Comparison of ENCODE assay signal across 8 cellular contexts in genomic region chr2:55518846-55519167, GRCh38. TPM values are rescaled to one million over a fixed set of nuclear protein-coding genes. Genes with fewer than 3 reads are reported as not detected.
DNase-seq lines count a peak whose midpoint lies in the region; ATAC-seq and TF ChIP-seq lines count a peak whose summit lies in the region.

No MANE protein-coding gene starts in this region.

- peak overlapping the region; percentile 77 for H2AFZ ChIP-seq in GM23338

- peak; percentile 6 to 45 for DNase-seq in NCI-H524 (lab: John Stamatoyannopoulos, UW)
- no peak for DNase-seq in NCI-H524 treated with DMSO at 0.1 percent for 48 hours (lab: John Stamatoyannopoulos, UW)
- DNase-seq in GM23338 (ENCODE audit: low spot score): peak; percentile 58
- DNase-seq in NCI-H345 (lab: John Stamatoyannopoulos, UW): peak; percentile 39
- peak; percentile 46 for DNase-seq in cerebellar cortex (ENCODE audit: low spot score)
- DNase-seq in tibial artery: no peak
- DNase-seq in HPDE6-E6E7 (ENCODE audit: extremely low spot score): no peak

- no peaks in the 10 kb centered on the region for H4K20me1 ChIP-seq in GM23338 (replicated peaks; ENCODE audit: insufficient read depth)

- H3K9me3 Mint-ChIP-seq in GM23338: no peaks in the 10 kb centered on the region; the same call in 2 of the 3 replicates

- no peaks in the 10 kb centered on the region for H3K36me3 ChIP-seq in GM23338 (ENCODE audit: insufficient read depth)
- no peaks in the 10 kb centered on the region for H3K36me3 ChIP-seq in liver (ENCODE audit: control insufficient read depth in 4 of 4, insufficient read depth in 3 of 4, low read depth in 1 of 4, low read length in 3 of 4)
- H3K36me3 ChIP-seq in tibial artery: peaks cover 0 to 7% (median 3%) of the 10 kb centered on the region in 3 donors

- ATAC-seq in GM23338: peak; percentile 39

- H3K4me3 ChIP-seq in GM23338 (peak overlapping the region; percentile 72), liver (ENCODE audit: low read depth in 1 of 3, low read length in 3 of 3) (peak overlapping the region; percentile 61 to 85 (median 68)), tibial artery (peak overlapping the region; percentile 67 to 79)

- H3K4me1 Mint-ChIP-seq in GM23338: peaks cover 5% of the 10 kb centered on the region; the same call in 2 of the 3 replicates

- H3K79me2 ChIP-seq in GM23338 (replicated peaks; ENCODE audit: insufficient read depth): no peaks in the 10 kb centered on the region

- peak overlapping the region; percentile 96 for H3K4me3 Mint-ChIP-seq in GM23338

- no peaks in the 10 kb centered on the region for H3F3A ChIP-seq in GM23338 (replicated peaks; ENCODE audit: low read depth)

- no peak for TF ChIP-seq RAD21 in liver (IDR thresholded peaks at IDR 0.05)

- peak overlapping the region; percentile 72 to 73 for H3K9ac ChIP-seq in liver (ENCODE audit: low read depth in 1 of 2, low read length in 2 of 2)

- no peaks in the 10 kb centered on the region; the same call in 2 of the 3 replicates for H3K36me3 Mint-ChIP-seq in GM23338 (ENCODE audit: low read depth)

- H3K27me3 Mint-ChIP-seq in GM23338 (ENCODE audit: insufficient read depth, low read depth, poor library complexity): peaks cover 2% of the 10 kb centered on the region

- TF ChIP-seq CTCF in GM23338 (conservative IDR thresholded peaks at IDR 0.05; ENCODE audit: low read depth in 2 of 2) (no peak), liver (IDR thresholded peaks at IDR 0.05; ENCODE audit: low read depth, low read length, missing input control) (no peak), tibial artery (IDR thresholded peaks at IDR 0.05) (no peak)

- peak overlapping the region; percentile 97 for H3K27ac Mint-ChIP-seq in GM23338

- H3K9me3 ChIP-seq in liver (ENCODE audit: control insufficient read depth in 4 of 4, low read length in 3 of 4) (no peaks in the 10 kb centered on the region), tibial artery (no peaks in the 10 kb centered on the region)

- H3K9me2 ChIP-seq in GM23338 (ENCODE audit: insufficient read depth): no peaks in the 10 kb centered on the region

- 35% methylated on average over 9 of the region's 9 CpGs for WGBS in liver

- peak overlapping the region; percentile 39; the same call in 1 of the 2 replicates for H3K27ac ChIP-seq in GM23338 (ENCODE audit: low read depth)
- H3K27ac ChIP-seq in liver (ENCODE audit: low read depth in 1 of 2, low read length in 2 of 2): peak overlapping the region; percentile 62 to 66
- peak overlapping the region; percentile 89 for H3K27ac ChIP-seq in tibial artery

- H3K4me2 ChIP-seq in GM23338: peak overlapping the region; percentile 83

- H3K4me1 ChIP-seq in GM23338 (ENCODE audit: insufficient read depth) (0 out of 2 replicates have a peak, but pooled peaks cover 3% of the 10 kb centered on the region), liver (ENCODE audit: control insufficient read depth in 4 of 4, insufficient read depth in 4 of 4, low read length in 3 of 4) (peaks cover 0 to 13% (median 7%) of the 10 kb centered on the region in 4 donors), tibial artery (peaks cover 0 to 13% (median 0%) of the 10 kb centered on the region in 4 donors)

- H3K27me3 ChIP-seq in GM23338 (ENCODE audit: insufficient read depth) (no peaks in the 10 kb centered on the region), liver (ENCODE audit: control insufficient read depth in 4 of 4, insufficient read depth in 4 of 4, low read length in 3 of 4) (no peaks in the 10 kb centered on the region), tibial artery (no peaks in the 10 kb centered on the region)

- intact Hi-C loops in tibial artery (cut with DNase I; ENCODE audit: low total_unique reads): no loop called here

TF ChIP-seq in GM23338, 12 proteins besides CTCF, POLR2A, EP300 and RAD21 (continues in another document):
- TF ChIP-seq CREB1 (CRISPR knock-in tag; IDR thresholded peaks at IDR 0.05; ENCODE audit: low read depth) (no peak), ZNF114 (CRISPR knock-in tag; IDR thresholded peaks at IDR 0.05) (no peak), STAT1 (IDR thresholded peaks at IDR 0.05; ENCODE audit: unreplicated experiment) (no peak), EZH2 (IDR thresholded peaks at IDR 0.05; ENCODE audit: low read depth, unreplicated experiment) (no peak), NANOG (IDR thresholded peaks at IDR 0.05; ENCODE audit: borderline replicate concordance) (no peak), ZNF331 (CRISPR knock-in tag; IDR thresholded peaks at IDR 0.05; ENCODE audit: low read depth) (no peak), JUNB (IDR thresholded peaks at IDR 0.05; ENCODE audit: unreplicated experiment) (no peak)
- TF ChIP-seq, protein P1, sequence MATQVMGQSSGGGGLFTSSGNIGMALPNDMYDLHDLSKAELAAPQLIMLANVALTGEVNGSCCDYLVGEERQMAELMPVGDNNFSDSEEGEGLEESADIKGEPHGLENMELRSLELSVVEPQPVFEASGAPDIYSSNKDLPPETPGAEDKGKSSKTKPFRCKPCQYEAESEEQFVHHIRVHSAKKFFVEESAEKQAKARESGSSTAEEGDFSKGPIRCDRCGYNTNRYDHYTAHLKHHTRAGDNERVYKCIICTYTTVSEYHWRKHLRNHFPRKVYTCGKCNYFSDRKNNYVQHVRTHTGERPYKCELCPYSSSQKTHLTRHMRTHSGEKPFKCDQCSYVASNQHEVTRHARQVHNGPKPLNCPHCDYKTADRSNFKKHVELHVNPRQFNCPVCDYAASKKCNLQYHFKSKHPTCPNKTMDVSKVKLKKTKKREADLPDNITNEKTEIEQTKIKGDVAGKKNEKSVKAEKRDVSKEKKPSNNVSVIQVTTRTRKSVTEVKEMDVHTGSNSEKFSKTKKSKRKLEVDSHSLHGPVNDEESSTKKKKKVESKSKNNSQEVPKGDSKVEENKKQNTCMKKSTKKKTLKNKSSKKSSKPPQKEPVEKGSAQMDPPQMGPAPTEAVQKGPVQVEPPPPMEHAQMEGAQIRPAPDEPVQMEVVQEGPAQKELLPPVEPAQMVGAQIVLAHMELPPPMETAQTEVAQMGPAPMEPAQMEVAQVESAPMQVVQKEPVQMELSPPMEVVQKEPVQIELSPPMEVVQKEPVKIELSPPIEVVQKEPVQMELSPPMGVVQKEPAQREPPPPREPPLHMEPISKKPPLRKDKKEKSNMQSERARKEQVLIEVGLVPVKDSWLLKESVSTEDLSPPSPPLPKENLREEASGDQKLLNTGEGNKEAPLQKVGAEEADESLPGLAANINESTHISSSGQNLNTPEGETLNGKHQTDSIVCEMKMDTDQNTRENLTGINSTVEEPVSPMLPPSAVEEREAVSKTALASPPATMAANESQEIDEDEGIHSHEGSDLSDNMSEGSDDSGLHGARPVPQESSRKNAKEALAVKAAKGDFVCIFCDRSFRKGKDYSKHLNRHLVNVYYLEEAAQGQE (IDR thresholded peaks at IDR 0.05; ENCODE audit: unreplicated experiment): no peak

TF ChIP-seq in liver, 16 proteins besides CTCF, POLR2A, EP300 and RAD21:
- TF ChIP-seq FOXA1 (IDR thresholded peaks at IDR 0.05) (no peak), EGR1 (IDR thresholded peaks at IDR 0.05; ENCODE audit: low read depth in 2 of 2) (no peak), RXRA (IDR thresholded peaks at IDR 0.05) (no peak), ZBTB33 (IDR thresholded peaks at IDR 0.05) (no peak), TAF1 (conservative IDR thresholded peaks at IDR 0.05) (no peak), HNF4G (IDR thresholded peaks at IDR 0.05) (no peak)
- TF ChIP-seq, protein P1 (IDR thresholded peaks at IDR 0.05): no peak

RNA-seq across cellular contexts. Expression of gene CFAP36, which starts 0.7 kb away (rescaled TPM):
- total RNA-seq in GM23338 (2014; rRNA removed; shearing (Covaris generic)): 8.0 and 19.7 TPM in 2 replicates
- polyA plus RNA-seq in GM23338 (2016; fragmentation: Nextera tagmentation; extraction: Ambion mirVana) (35.1 and 43.1 TPM in 2 replicates), liver (1 to 10 TPM; 6.7 to 8.9 TPM)
- total RNA-seq in liver: 1 to 10 TPM; 2.7 to 5.0 TPM

Comparison
In these comparisons a context has a peak if more than half of its experiments do, and no peak if none do; other contexts are left out.
1. DNase-seq: peak in NCI-H524 (2 of 2), GM23338 (single experiment), NCI-H345 (single experiment) and cerebellar cortex (single experiment); none in NCI-H524 treated with DMSO at 0.1 percent for 48 hours (single experiment), tibial artery (0 of 2) and HPDE6-E6E7 (single experiment).
2. H3K27ac ChIP-seq: peak in every context shown above with its lines; median percentile 89 in tibial artery; 64 in liver; 39 in GM23338.
3. Peak in every context shown above with its lines, with median percentiles within 50 percentile points of each other: H3K4me3 ChIP-seq.